In genomic region chr5:10441083-10441991, GRCh38 we compare ENCODE assay signal across 8 cellular contexts. TPM values are rescaled to one million over a fixed set of nuclear protein-coding genes. Genes with fewer than 3 reads are reported as not detected.
DNase-seq lines count a peak whose midpoint lies in the region; ATAC-seq and TF ChIP-seq lines count a peak whose summit lies in the region.

Gene ROPN1L, plus strand, starts transcription at chr5:10441879. Its CDS starts 289 bp downstream, at chr5:10442168.

- no peak for TF ChIP-seq CTCF in astrocyte of the cerebellum (IDR thresholded peaks at IDR 0.05; ENCODE audit: low read depth, low read length, missing control alignments)
- TF ChIP-seq CTCF in hepatocyte (IDR thresholded peaks at IDR 0.05; ENCODE audit: poor library complexity) = no peak

- H3K4me1 ChIP-seq in hepatocyte (ENCODE audit: insufficient read depth) (peaks cover 11% of the 10 kb centered on the region), aorta (ENCODE audit: control insufficient read depth in 1 of 2, insufficient read depth in 2 of 2, low read length in 2 of 2) (no peaks in the 10 kb centered on the region)

- ATAC-seq in GM18505 (IDR thresholded peaks at IDR 0.05; ENCODE audit: unreplicated experiment) = peak; percentile 97
- ATAC-seq in HG02885 (IDR thresholded peaks at IDR 0.05; ENCODE audit: poor library complexity, unreplicated experiment) = peak; percentile 98
- ATAC-seq in aorta (ENCODE audit: low FRiP score) = peak; percentile 99

- peak within 1 kb of the TSS; percentile 94 for H3K4me2 ChIP-seq in hepatocyte

- no peaks in the 10 kb centered on the region for H4K20me1 ChIP-seq in hepatocyte (ENCODE audit: insufficient read depth, poor library complexity, severe bottlenecking)

- H3K27me3 ChIP-seq in hepatocyte (peaks cover 5% of the 10 kb centered on the region), aorta (ENCODE audit: control insufficient read depth in 1 of 2, insufficient read depth in 2 of 2, low read length in 1 of 2) (no peaks in the 10 kb centered on the region)

- H3K79me2 ChIP-seq in hepatocyte = no peaks in the 10 kb centered on the region

- WGBS in hepatocyte (ENCODE audit: low lambda C conversion rate, missing lambda C conversion rate) = 1% methylated on average over 63 of the region's 63 CpGs
- 1% methylated on average over 63 of the region's 63 CpGs for WGBS in aorta, 2 donors

- in situ Hi-C loops in astrocyte of the cerebellum (cut with HindIII; ENCODE audit: low sequenced_read_pairs) = no loop called here

- intact Hi-C loops in aorta (cut with DNase I) = loop anchor here (5.0 kb wide), 2 partner anchors 316 to 321 kb away; partner anchors contain the start of gene DAP (in 1 of the 2)

- H3K27ac ChIP-seq in hepatocyte (peak within 1 kb of the TSS; percentile 68), aorta (ENCODE audit: low read depth in 1 of 2, low read length in 2 of 2) (peak within 1 kb of the TSS in 1 of 2 donors; percentile 29)

- H3K9me3 ChIP-seq in hepatocyte (ENCODE audit: low read depth) (no peaks in the 10 kb centered on the region), aorta (ENCODE audit: control insufficient read depth, low read length) (no peaks in the 10 kb centered on the region)

- H3K9me2 ChIP-seq in hepatocyte (replicated peaks; ENCODE audit: insufficient read depth) = no peaks in the 10 kb centered on the region

- H3K36me3 ChIP-seq in hepatocyte (replicated peaks; ENCODE audit: insufficient read depth, low read depth) (no peaks in the 10 kb centered on the region), aorta (ENCODE audit: control insufficient read depth in 1 of 2, insufficient read depth in 2 of 2, low read length in 1 of 2) (no peaks in the 10 kb centered on the region)

- peak within 1 kb of the TSS; percentile 79 for H2AFZ ChIP-seq in hepatocyte

- DNase-seq in NCI-H187 treated with DMSO at 0.1 percent for 48 hours (lab: John Stamatoyannopoulos, UW) = peak; percentile 45
- peak; percentile 74 for DNase-seq in T-helper 9 cell
- peak; percentile 60 for DNase-seq in astrocyte of the cerebellum (ENCODE audit: low read depth)
- DNase-seq in hepatocyte (ENCODE audit: low spot score) = peak; percentile 92
- DNase-seq in retina = peak; percentile 99
- DNase-seq in aorta = peak; percentile 92 to 95

- peak; percentile 37 for TF ChIP-seq POLR2A in GM18505 (IDR thresholded peaks at IDR 0.05; ENCODE audit: borderline replicate concordance, extremely low read depth, insufficient read depth, insufficient read length)

- peak within 1 kb of the TSS; percentile 50 for H3K4me3 ChIP-seq in astrocyte of the cerebellum (ENCODE audit: low read depth, low read length)
- H3K4me3 ChIP-seq in hepatocyte = peak within 1 kb of the TSS; percentile 44
- peak within 1 kb of the TSS; percentile 8 to 17 for H3K4me3 ChIP-seq in aorta (ENCODE audit: low read length in 2 of 2)

RNA-seq across cellular contexts. Expression of gene ROPN1L, which starts in this region (rescaled TPM):
- total RNA-seq in hepatocyte (0.28 and 0.30 TPM in 2 replicates), aorta (under 1 TPM in 1 of 2 donors, not detected in 1; 0.68 TPM)
- polyA plus RNA-seq in hepatocyte (not detected in 2 replicates), aorta (under 1 TPM in 1 of 2 donors, not detected in 1; 0.88 TPM)

Comparison
In these comparisons a context has a peak if more than half of its experiments do, and no peak if none do; other contexts are left out.
1. Peak in DNase-seq, H3K4me3 ChIP-seq, H3K27ac ChIP-seq and H3K4me2 ChIP-seq in hepatocyte; RNA of the gene not detected or under 1 TPM.
2. Peak in DNase-seq, ATAC-seq and H3K4me3 ChIP-seq in aorta; RNA of the gene not detected or under 1 TPM.
3. DNase-seq: peak in every context shown above with its lines; median percentile 99 in retina; 94 in aorta; 92 in hepatocyte; 74 in T-helper 9 cell; 60 in astrocyte of the cerebellum; 45 in NCI-H187 treated with DMSO at 0.1 percent for 48 hours.